ENCODE assay signal across 25 cellular contexts in genomic region chr11:60161107-60161506, GRCh38. TPM values are rescaled to one million over a fixed set of nuclear protein-coding genes. Genes with fewer than 3 reads are reported as not detected.
"Had no signal": no experiment of that assay in that cellular context is flagged by ENCODE, and none has a peak within 500 bp of the region (broad histone marks: within the 10 kb centered on the region; RNA-seq: fewer than 3 reads in every experiment).

No MANE protein-coding gene starts in this region.

- H3K4me1 ChIP-seq: lower lobe of right lung, pancreas, prostate gland, sigmoid colon, tibial nerve, uterus had no signal

- H3K27ac ChIP-seq: left lung, lower lobe of right lung, pancreas, prostate gland, sigmoid colon, spleen, tibial nerve, uterus had no signal

- H3K9me3 ChIP-seq: lower lobe of right lung, pancreas, prostate gland, sigmoid colon, uterus had no signal

- DNase-seq: hippocampal formation; left colon; left lung; lower lobe of right lung; mammary epithelial cell; mesenchymal stem cell; naive thymus-derived CD8-positive, alpha-beta T cell; nucleus accumbens; pancreas; posterior cingulate gyrus; retina; right cardiac atrium; sigmoid colon; small intestine; spleen; stimulated activated CD4-positive, alpha-beta T cell treated with anti-CD3 and anti-CD28 coated beads, Interleukin-4, amount 100 ng/mL, for 24 hours; stimulated activated naive CD4-positive, alpha-beta T cell treated with Interleukin-2 at 50 U/mL for 16 hours; stimulated activated naive CD8-positive, alpha-beta T cell treated with anti-CD3 and anti-CD28 coated beads, Interleukin-15, amount 100 ng/mL, for 72 hours; substantia nigra; uterus had no signal

- H3K36me3 ChIP-seq: left lung, lower lobe of right lung, pancreas, prostate gland, sigmoid colon, spleen, tibial nerve, uterus had no signal

- FAIRE-seq: keratinocyte, pancreas, small intestine had no signal

- H3K4me3 ChIP-seq: left lung, lower lobe of right lung, pancreas, prostate gland, sigmoid colon, spleen, tibial nerve, uterus had no signal

- H3K27me3 ChIP-seq: left lung, pancreas, sigmoid colon, spleen, tibial nerve, uterus had no signal

- ATAC-seq: left colon; left lung; lower lobe of right lung; naive thymus-derived CD8-positive, alpha-beta T cell; pancreas; stimulated activated effector memory CD8-positive, alpha-beta T cell treated with anti-CD3 and anti-CD28 coated beads, Interleukin-12 subunit alpha, Interleukin-12 subunit beta, amount 100 ng/mL, for 72 hours; stimulated activated naive CD8-positive, alpha-beta T cell treated with anti-CD3 and anti-CD28 coated beads, Interleukin-15, amount 100 ng/mL, for 72 hours had no signal

RNA-seq across cellular contexts. Expression of gene MS4A6A, which starts 21.8 kb away (rescaled TPM):
- total RNA-seq: mammary epithelial cell, neural crest cell had no signal
- polyA plus RNA-seq: keratinocyte, mammary epithelial cell had no signal
